9 cellular contexts compared by ENCODE assay signal in genomic region chr1:39690943-39691382, GRCh38. TPM values are rescaled to one million over a fixed set of nuclear protein-coding genes. Genes with fewer than 3 reads are reported as not detected.
DNase-seq lines count a peak whose midpoint lies in the region; ATAC-seq and TF ChIP-seq lines count a peak whose summit lies in the region.
"Had no signal": no experiment of that assay in that cellular context is flagged by ENCODE, and none has a peak within 500 bp of the region (broad histone marks: within the 10 kb centered on the region; RNA-seq: fewer than 3 reads in every experiment).

No MANE protein-coding gene starts in this region.

- H3K4me1 ChIP-seq in Panc1 (ENCODE audit: control insufficient read depth, insufficient read depth, low read length): peaks cover 3% of the 10 kb centered on the region; the same call in 1 of the 2 replicates
- H3K4me1 ChIP-seq in hepatocyte (ENCODE audit: insufficient read depth): peaks cover 13% of the 10 kb centered on the region
- peaks cover 7% of the 10 kb centered on the region for H3K4me1 ChIP-seq in smooth muscle cell (ENCODE audit: low read depth)

- H3K9me3 ChIP-seq in Panc1 (ENCODE audit: control insufficient read depth, insufficient read depth, low read depth, low read length): no peaks in the 10 kb centered on the region
- H3K9me3 ChIP-seq in hepatocyte (ENCODE audit: low read depth): no peaks in the 10 kb centered on the region
- H3K9me3 ChIP-seq in smooth muscle cell (replicated peaks; ENCODE audit: low read depth): no peaks in the 10 kb centered on the region

- H3K27ac ChIP-seq in Panc1 (ENCODE audit: low read length) (no peak overlapping the region), hepatocyte (no peak overlapping the region), smooth muscle cell (ENCODE audit: low read depth) (no peak overlapping the region)
- H3K27ac ChIP-seq: 22Rv1 had no signal

- intact Hi-C loops in Panc1 (cut with micrococcal nuclease; ENCODE audit: unreplicated experiment): no loop called here

- CTCF ChIA-PET in Panc1 (lab: Charles Lee): interaction anchor here (0.6 kb wide), 1 partner anchor 79 kb away, joined by 3 read pairs; no protein-coding TSS in a partner anchor

- peak overlapping the region; percentile 94 for H3K4me2 ChIP-seq in hepatocyte
- peak overlapping the region; percentile 83 for H3K4me2 ChIP-seq in smooth muscle cell

- H4K20me1 ChIP-seq in hepatocyte (ENCODE audit: insufficient read depth, poor library complexity, severe bottlenecking) (no peaks in the 10 kb centered on the region), smooth muscle cell (ENCODE audit: low read depth) (no peaks in the 10 kb centered on the region)

- H2AFZ ChIP-seq in hepatocyte (no peak overlapping the region), smooth muscle cell (ENCODE audit: low read depth) (no peak overlapping the region)

- H3K9me2 ChIP-seq in hepatocyte (replicated peaks; ENCODE audit: insufficient read depth): no peaks in the 10 kb centered on the region

- DNase-seq in DMS53 (lab: John Stamatoyannopoulos, UW) (peak; percentile 61), DMS53 treated with DMSO at 0.1 percent for 48 hours (lab: John Stamatoyannopoulos, UW; ENCODE audit: unreplicated experiment) (no peak), Panc1 (ENCODE audit: low read depth, low spot score) (no peak), hepatocyte (ENCODE audit: low spot score) (no peak), smooth muscle cell (lab: John Stamatoyannopoulos, UW; ENCODE audit: unreplicated experiment) (no peak), KG1 (lab: John Stamatoyannopoulos, UW) (no peak), cerebellar cortex (ENCODE audit: low spot score) (no peak)

- ATAC-seq in Panc1: peak; percentile 43
- ATAC-seq in GM21737 (IDR thresholded peaks at IDR 0.05; ENCODE audit: unreplicated experiment): no peak

- no peaks in the 10 kb centered on the region for H3F3A ChIP-seq in smooth muscle cell (ENCODE audit: low read depth)

- H3K9ac ChIP-seq in smooth muscle cell (ENCODE audit: low read depth): no peak overlapping the region

- no TSS peak for BruUV-seq in Panc1 (replicated peaks; lab: Mats Ljungman, UMichigan)

- no peaks in the 10 kb centered on the region for H3K36me3 ChIP-seq in Panc1 (ENCODE audit: control insufficient read depth, insufficient read depth, low read length)
- H3K36me3 ChIP-seq in hepatocyte (replicated peaks; ENCODE audit: insufficient read depth, low read depth): no peaks in the 10 kb centered on the region
- no peaks in the 10 kb centered on the region for H3K36me3 ChIP-seq in smooth muscle cell (ENCODE audit: low read depth)

- POLR2A ChIA-PET in Panc1 (lab: Charles Lee): interaction anchor here (0.6 kb wide), 1 partner anchor 46 kb away, joined by 4 read pairs; no protein-coding TSS in a partner anchor

- TF ChIP-seq CTCF in Panc1 (IDR thresholded peaks at IDR 0.05) (no peak), hepatocyte (IDR thresholded peaks at IDR 0.05; ENCODE audit: poor library complexity) (no peak), smooth muscle cell (IDR thresholded peaks at IDR 0.05; ENCODE audit: borderline replicate concordance, insufficient read depth, poor library complexity, severe bottlenecking) (no peak)

- in situ Hi-C loops in Panc1 (cut with HindIII; ENCODE audit: low pct_unique_long_range_greater_than_20kb, low sequenced_read_pairs): no loop called here

- H3K27me3 ChIP-seq in Panc1 (ENCODE audit: control insufficient read depth, insufficient read depth, low read length) (peaks cover 14% of the 10 kb centered on the region), hepatocyte (peaks cover 83% of the 10 kb centered on the region), smooth muscle cell (ENCODE audit: low read depth) (peaks cover 99% of the 10 kb centered on the region)

- H3K4me3 ChIP-seq in Panc1 (ENCODE audit: low read depth in 2 of 2, low read length in 2 of 2): peak overlapping the region; percentile 33 to 46
- no peak overlapping the region for H3K4me3 ChIP-seq in hepatocyte
- H3K4me3 ChIP-seq in smooth muscle cell: peak overlapping the region; percentile 46

- H3K79me2 ChIP-seq in hepatocyte (no peaks in the 10 kb centered on the region), smooth muscle cell (ENCODE audit: low read depth) (no peaks in the 10 kb centered on the region)

- WGBS in hepatocyte (ENCODE audit: low lambda C conversion rate, missing lambda C conversion rate): 16% methylated on average over 25 of the region's 26 CpGs
- 14% methylated on average over 25 of the region's 26 CpGs for WGBS in smooth muscle cell (ENCODE audit: low lambda C conversion rate)

RNA-seq across cellular contexts. Expression of gene HPCAL4, which starts 0.3 kb away (rescaled TPM):
- total RNA-seq in Panc1 (2021; ENCODE audit: unreplicated experiment): 0.21 TPM
- polyA plus RNA-seq in Panc1 (2012; ENCODE audit: insufficient read length): 0.17 TPM
- 14.2 and 15.8 TPM in 2 replicates for total RNA-seq in hepatocyte
- polyA plus RNA-seq in hepatocyte: 12.6 and 13.8 TPM in 2 replicates
- total RNA-seq in smooth muscle cell: 0.04 and 0.22 TPM in 2 replicates
- 0.17 TPM in 1 of 2 replicates, not detected in the other for polyA plus RNA-seq in smooth muscle cell

RNA-seq across cellular contexts. Expression of gene NT5C1A, which starts 19.1 kb away (rescaled TPM):
- not detected for total RNA-seq in Panc1 (2021; ENCODE audit: unreplicated experiment)
- polyA plus RNA-seq in Panc1 (2012; ENCODE audit: insufficient read length): not detected
- total RNA-seq in hepatocyte: 2.1 and 5.1 TPM in 2 replicates
- 1.0 and 1.8 TPM in 2 replicates for polyA plus RNA-seq in hepatocyte
- total RNA-seq in smooth muscle cell: not detected in 2 replicates
- polyA plus RNA-seq in smooth muscle cell: not detected in 2 replicates

RNA-seq across cellular contexts. Expression of gene PPIE, which starts 47.7 kb away (rescaled TPM):
- total RNA-seq in Panc1 (2021; ENCODE audit: unreplicated experiment) (53.0 TPM), hepatocyte (35.5 and 42.6 TPM in 2 replicates), smooth muscle cell (45.1 and 47.8 TPM in 2 replicates)
- polyA plus RNA-seq in Panc1 (2012; ENCODE audit: insufficient read length): 67.5 TPM
- polyA plus RNA-seq in hepatocyte (61.2 and 77.3 TPM in 2 replicates), smooth muscle cell (62.0 and 75.9 TPM in 2 replicates)

RNA-seq across cellular contexts. Expression of gene HEYL, which starts 51.5 kb away (rescaled TPM):
- total RNA-seq in Panc1 (2021; ENCODE audit: unreplicated experiment) (2.3 TPM), hepatocyte (9.0 and 10.9 TPM in 2 replicates), smooth muscle cell (5.1 and 7.8 TPM in 2 replicates)
- 2.6 TPM for polyA plus RNA-seq in Panc1 (2012; ENCODE audit: insufficient read length)
- polyA plus RNA-seq in hepatocyte (17.9 and 24.8 TPM in 2 replicates), smooth muscle cell (12.2 and 16.5 TPM in 2 replicates)

Comparison
In these comparisons a context has a peak if more than half of its experiments do, and no peak if none do; other contexts are left out.
1. RNA of gene HPCAL4, which starts 0.3 kb away (total RNA-seq): 14.2 to 15.8 TPM in hepatocyte; 0.21 TPM in Panc1 (single experiment) and 0.04 to 0.22 TPM in smooth muscle cell; every median in the first group is over 10 times any median in the second.